Comparison of ENCODE assay signal across 11 cellular contexts in genomic region chr10:25493122-25493893, GRCh38.
A peak's percentile ranks its signal among the peaks of the same experiment; 100 is the strongest.
DNase-seq lines count a peak whose midpoint lies in the region; TF ChIP-seq lines count a peak whose summit lies in the region.
"Had no signal": no experiment of that assay in that cellular context is flagged by ENCODE, and none has a peak within 500 bp of the region (broad histone marks: within the 10 kb centered on the region; RNA-seq: fewer than 3 reads in every experiment).

No MANE protein-coding gene starts in this region.

- H3K36me3 ChIP-seq in SJSA1, result no peaks in the 10 kb centered on the region
- H3K36me3 ChIP-seq in osteoblast (ENCODE audit: insufficient read depth, low read length), result no peaks in the 10 kb centered on the region
- no peaks in the 10 kb centered on the region for H3K36me3 ChIP-seq in esophagus squamous epithelium
- H3K36me3 ChIP-seq: WERI-Rb-1 had no signal

- H3K4me2 ChIP-seq in osteoblast (ENCODE audit: insufficient read depth, low read length), result no peak overlapping the region

- H4K20me1 ChIP-seq in osteoblast (ENCODE audit: insufficient read depth, low read length), result no peaks in the 10 kb centered on the region

- TF ChIP-seq CTCF in fibroblast of villous mesenchyme (IDR thresholded peaks at IDR 0.05; ENCODE audit: insufficient read depth, low read depth, low read length) (no peak), osteoblast (IDR thresholded peaks at IDR 0.05; ENCODE audit: extremely low read depth, low read depth, low read length) (no peak), esophagus squamous epithelium (IDR thresholded peaks at IDR 0.05) (no peak), coronary artery (IDR thresholded peaks at IDR 0.05) (no peak)

- WGBS in esophagus squamous epithelium, 2 donors, result 3 to 15% methylated on average over 4 of the region's 4 CpGs

- intact Hi-C loops in esophagus squamous epithelium (cut with DNase I), result no loop called here

- H3K4me1 ChIP-seq in SJSA1 (replicated peaks), result peaks cover 14% of the 10 kb centered on the region
- H3K4me1 ChIP-seq in osteoblast (ENCODE audit: insufficient read depth, low read length), result no peaks in the 10 kb centered on the region
- H3K4me1 ChIP-seq in esophagus squamous epithelium, result peaks cover 0 to 9% (median 0%) of the 10 kb centered on the region in 3 donors

- DNase-seq in HT1080 (ENCODE audit: low read depth), result peak; percentile 96
- DNase-seq in SJSA1 (ENCODE audit: low read depth in 1 of 2, low spot score in 2 of 2), result peak; percentile 70 to 82
- DNase-seq in fibroblast of villous mesenchyme (ENCODE audit: low read depth), result peak; percentile 89
- DNase-seq in non-pigmented ciliary epithelial cell (ENCODE audit: low read depth), result peak; percentile 87
- no peak for DNase-seq in osteoblast (ENCODE audit: insufficient read length, low spot score, missing footprints)
- DNase-seq in esophagus squamous epithelium (lab: John Stamatoyannopoulos, UW), result no peak
- no peak for DNase-seq in NK-92 (lab: John Stamatoyannopoulos, UW; ENCODE audit: unreplicated experiment)
- no peak for DNase-seq in coronary artery (ENCODE audit: low spot score)
- DNase-seq: NCI-H2171; stimulated activated naive CD4-positive, alpha-beta T cell; WERI-Rb-1 had no signal

- no peak overlapping the region for H2AFZ ChIP-seq in osteoblast (ENCODE audit: low read length)

- no peak for TF ChIP-seq POLR2A in esophagus squamous epithelium (IDR thresholded peaks at IDR 0.05)

- H3K27me3 ChIP-seq in SJSA1 (replicated peaks), result peaks cover 9% of the 10 kb centered on the region
- no peaks in the 10 kb centered on the region for H3K27me3 ChIP-seq in osteoblast (ENCODE audit: insufficient read depth, low read length)
- no peaks in the 10 kb centered on the region for H3K27me3 ChIP-seq in esophagus squamous epithelium

- H3K4me3 ChIP-seq in SJSA1 (no peak overlapping the region), fibroblast of villous mesenchyme (ENCODE audit: low read depth, low read length) (no peak overlapping the region), osteoblast (ENCODE audit: insufficient read depth, low read length) (no peak overlapping the region), esophagus squamous epithelium (no peak overlapping the region), coronary artery (no peak overlapping the region)

- H3K27ac ChIP-seq in SJSA1 (peak overlapping the region; percentile 37), osteoblast (ENCODE audit: low read depth, low read length) (no peak overlapping the region), esophagus squamous epithelium (peak overlapping the region in 1 of 4 donors; percentile 29), coronary artery (no peak overlapping the region)
- H3K27ac ChIP-seq: WERI-Rb-1 had no signal

- no peaks in the 10 kb centered on the region for H3K79me2 ChIP-seq in osteoblast (ENCODE audit: insufficient read depth, low read length)

- H3K9me3 ChIP-seq in SJSA1 (replicated peaks) (no peaks in the 10 kb centered on the region), osteoblast (ENCODE audit: low read depth, low read length) (no peaks in the 10 kb centered on the region), esophagus squamous epithelium (no peaks in the 10 kb centered on the region)

Comparison
In these comparisons a context has a peak if more than half of its experiments do, and no peak if none do; other contexts are left out.
1. DNase-seq: peak in HT1080 (single experiment), SJSA1 (2 of 2), fibroblast of villous mesenchyme (single experiment) and non-pigmented ciliary epithelial cell (single experiment); none in osteoblast (single experiment), esophagus squamous epithelium (single experiment), NK-92 (single experiment) and coronary artery (single experiment).